Comparison of ENCODE assay signal across 8 cellular contexts in the genomic region with DNA sequence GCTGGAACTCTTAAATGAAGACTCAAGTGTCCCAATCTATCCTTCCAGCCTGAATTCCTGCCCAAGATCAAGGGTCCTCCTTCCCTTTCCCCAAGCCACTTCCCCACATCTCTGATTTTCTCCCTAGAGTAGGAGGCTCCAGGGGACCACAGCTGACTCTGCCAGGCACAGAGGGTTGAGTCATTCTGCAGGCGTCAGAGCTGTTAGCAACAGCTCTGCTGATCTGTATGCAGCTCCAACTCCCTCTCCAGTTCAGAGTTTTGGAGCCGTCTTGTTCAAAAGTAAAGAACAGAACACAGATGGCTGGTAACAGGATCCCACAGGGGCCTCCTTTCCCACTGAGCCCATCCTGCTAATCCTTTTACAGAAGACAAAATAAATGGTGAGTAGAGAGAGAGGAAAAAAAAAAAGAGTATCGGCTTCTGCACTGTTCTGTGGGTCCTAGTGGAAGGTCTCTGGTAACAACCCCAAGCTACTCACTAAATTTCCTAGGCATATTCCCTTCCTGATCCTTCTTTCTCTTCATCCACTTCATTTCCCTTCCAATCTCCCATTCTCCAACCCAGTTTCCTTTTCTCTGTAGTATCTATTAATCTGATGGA. TPM values are rescaled to one million over a fixed set of nuclear protein-coding genes. Genes with fewer than 3 reads are reported as not detected.
A peak's percentile ranks its signal among the peaks of the same experiment; 100 is the strongest.
DNase-seq lines count a peak whose midpoint lies in the region; ATAC-seq and TF ChIP-seq lines count a peak whose summit lies in the region.

No MANE protein-coding gene starts in this region.

- no peak overlapping the region for H3K27ac ChIP-seq in right atrium auricular region

- H3K27ac Mint-ChIP-seq in Caco-2 (ENCODE audit: unreplicated experiment): no peak overlapping the region

- BruUV-seq in Caco-2 (replicated peaks; lab: Mats Ljungman, UMichigan): no TSS peak

- intact Hi-C loops in Caco-2 (cut with micrococcal nuclease; ENCODE audit: unreplicated experiment): no loop called here

- POLR2A ChIA-PET in Caco-2 (lab: Charles Lee): interaction anchor here (0.6 kb wide), 1 partner anchor 14 kb away, joined by 7 read pairs; no protein-coding TSS in a partner anchor

- H3K9ac ChIP-seq in skeletal muscle satellite cell (ENCODE audit: low read depth, low read length): peak overlapping the region; percentile 36

- H3K36me3 Mint-ChIP-seq in Caco-2 (ENCODE audit: insufficient read depth, unreplicated experiment): no peaks in the 10 kb centered on the region

- H3K4me2 ChIP-seq in skeletal muscle satellite cell (ENCODE audit: low read length): peak overlapping the region; percentile 77

- ATAC-seq in HG03045 (IDR thresholded peaks at IDR 0.05; ENCODE audit: unreplicated experiment) (no peak), GM19395 (IDR thresholded peaks at IDR 0.05; ENCODE audit: unreplicated experiment) (no peak)

- peaks cover 11% of the 10 kb centered on the region for H3K4me1 Mint-ChIP-seq in Caco-2 (ENCODE audit: low read depth, unreplicated experiment)

- no peaks in the 10 kb centered on the region for H3K27me3 Mint-ChIP-seq in Caco-2 (ENCODE audit: insufficient read depth, unreplicated experiment)

- TF ChIP-seq CTCF in right atrium auricular region (IDR thresholded peaks at IDR 0.05) (no peak), Caco-2 (IDR thresholded peaks at IDR 0.05; ENCODE audit: insufficient read depth in 1 of 2, low read depth in 1 of 2, low read length in 1 of 2, severe bottlenecking in 1 of 2, unreplicated experiment in 1 of 2) (no peak)

- CTCF ChIA-PET in Caco-2 (lab: Charles Lee): no interaction called here

- no peaks in the 10 kb centered on the region for H3K9me3 Mint-ChIP-seq in Caco-2 (ENCODE audit: unreplicated experiment)

- H3K4me1 ChIP-seq in right atrium auricular region: peaks cover 0 to 8% of the 10 kb centered on the region in 2 donors
- peaks cover 18% of the 10 kb centered on the region for H3K4me1 ChIP-seq in skeletal muscle satellite cell (ENCODE audit: control insufficient read depth, insufficient read depth, low read length)
- H3K4me1 ChIP-seq in Caco-2: no peaks in the 10 kb centered on the region; the same call in 1 of the 2 replicates

- H3K27me3 ChIP-seq in right atrium auricular region (no peaks in the 10 kb centered on the region), skeletal muscle satellite cell (ENCODE audit: control insufficient read depth, insufficient read depth, low read length) (no peaks in the 10 kb centered on the region), Caco-2 (replicated peaks; ENCODE audit: control insufficient read depth, insufficient read depth, low read length) (no peaks in the 10 kb centered on the region)

- DNase-seq in HK-2 (ENCODE audit: unreplicated experiment): peak; percentile 40
- DNase-seq in amniotic stem cell (lab: John Stamatoyannopoulos, UW): peak; percentile 63
- peak; percentile 59 for DNase-seq in right atrium auricular region (ENCODE audit: low spot score)
- DNase-seq in Caco-2: no peak
- no peak for DNase-seq in NCI-H345 (lab: John Stamatoyannopoulos, UW)

- H3K4me3 ChIP-seq in right atrium auricular region: no peak overlapping the region
- H3K4me3 ChIP-seq in skeletal muscle satellite cell (ENCODE audit: low read length): peak overlapping the region; percentile 52
- H3K4me3 ChIP-seq in Caco-2 (ENCODE audit: low read depth, low read length): no peak overlapping the region

- H3K4me3 Mint-ChIP-seq in Caco-2 (ENCODE audit: unreplicated experiment): no peak overlapping the region

- H3K36me3 ChIP-seq in right atrium auricular region (no peaks in the 10 kb centered on the region), skeletal muscle satellite cell (ENCODE audit: insufficient read depth, low read length) (no peaks in the 10 kb centered on the region), Caco-2 (ENCODE audit: control insufficient read depth, insufficient read depth, low read length) (no peaks in the 10 kb centered on the region)

- H3K9me3 ChIP-seq in right atrium auricular region (no peaks in the 10 kb centered on the region), skeletal muscle satellite cell (replicated peaks; ENCODE audit: low read length) (no peaks in the 10 kb centered on the region), Caco-2 (no peaks in the 10 kb centered on the region)

RNA-seq across cellular contexts. Expression of gene TAOK1, which starts 13.4 kb away (rescaled TPM):
- total RNA-seq in right atrium auricular region (10 to 100 TPM; 42.9 to 45.1 TPM), Caco-2 (2022) (87.7 and 93.1 TPM in 2 replicates)
- 38.3 and 38.7 TPM in 2 replicates for total RNA-seq in skeletal muscle satellite cell (2012; rRNA removed)

Comparison
In these comparisons a context has a peak if more than half of its experiments do, and no peak if none do; other contexts are left out.
1. DNase-seq: peak in HK-2 (single experiment), amniotic stem cell (single experiment) and right atrium auricular region (single experiment); none in Caco-2 (0 of 2) and NCI-H345 (single experiment).